8 cellular contexts compared by ENCODE assay signal in the genomic region with DNA sequence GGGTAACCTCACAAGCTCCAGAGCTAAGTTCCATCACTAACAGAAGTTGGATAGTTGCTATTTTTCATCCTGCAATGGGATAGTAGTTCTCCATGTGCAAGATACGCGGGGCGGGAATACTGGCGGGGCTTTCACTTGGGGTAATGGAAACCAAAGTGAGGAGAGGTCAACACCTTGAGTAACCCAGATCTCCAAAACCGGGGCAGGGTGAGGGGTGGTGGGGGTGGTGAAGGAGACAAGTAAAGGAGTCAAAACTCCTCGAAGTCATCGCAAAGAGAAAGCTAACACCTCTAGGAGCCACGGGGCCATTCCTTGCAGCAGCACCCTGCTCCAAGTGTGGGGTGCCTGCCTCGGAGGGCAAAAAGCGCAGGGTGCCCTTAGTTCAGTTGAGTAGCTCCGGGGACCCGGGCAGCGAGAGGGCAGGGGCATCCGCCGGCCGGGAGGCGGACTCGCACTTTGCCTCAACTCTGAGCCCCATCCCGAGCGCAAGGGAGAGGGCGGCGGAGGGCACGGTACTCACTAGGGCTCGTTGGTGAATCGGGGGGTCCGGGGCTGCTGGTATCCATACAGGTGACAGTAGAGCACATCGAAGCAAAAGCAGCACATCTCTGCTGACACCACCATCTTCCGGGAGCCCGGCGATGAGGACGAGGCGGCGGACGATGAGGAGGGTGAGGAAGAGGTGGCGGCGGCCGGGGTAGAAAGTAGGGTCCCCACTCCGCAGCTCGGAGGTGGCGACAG. TPM values are rescaled to one million over a fixed set of nuclear protein-coding genes. Genes with fewer than 3 reads are reported as not detected.
DNase-seq lines count a peak whose midpoint lies in the region; ATAC-seq and TF ChIP-seq lines count a peak whose summit lies in the region.

No MANE protein-coding gene starts in this region.

- peak overlapping the region; percentile 91 for H3K56ac ChIP-seq in mesendoderm (ENCODE audit: low read length)

- no CpG with 5 or more reads among the region's 40 CpGs for WGBS in mesendoderm (ENCODE audit: extremely low coverage, insufficient coverage, low lambda C conversion rate)

- H3K27ac ChIP-seq in C4-2B (peak overlapping the region; percentile 91), HL-60 (replicated peaks) (peak overlapping the region; percentile 90), duodenal mucosa (ENCODE audit: low read depth, low read length) (peak overlapping the region; percentile 62), mesendoderm (ENCODE audit: low read depth, low read length) (no peak overlapping the region)

- no peaks in the 10 kb centered on the region for H3K9me3 ChIP-seq in duodenal mucosa (ENCODE audit: control insufficient read depth in 1 of 2, low read length in 2 of 2)

- H3K27me3 ChIP-seq in HL-60 (ENCODE audit: insufficient read depth, poor library complexity, severe bottlenecking) = no peaks in the 10 kb centered on the region
- no peaks in the 10 kb centered on the region for H3K27me3 ChIP-seq in duodenal mucosa (ENCODE audit: control insufficient read depth in 1 of 2, insufficient read depth in 2 of 2, low read length in 2 of 2)
- H3K27me3 ChIP-seq in mesendoderm (ENCODE audit: insufficient read depth, low read length, poor library complexity) = no peaks in the 10 kb centered on the region

- TF ChIP-seq CTCF in C4-2B (conservative IDR thresholded peaks at IDR 0.05) = no peak
- no peak for TF ChIP-seq CTCF in HL-60 (IDR thresholded peaks at IDR 0.05; ENCODE audit: insufficient read depth, low read length)

- H3K9ac ChIP-seq in duodenal mucosa (ENCODE audit: low read depth in 1 of 2, low read length in 2 of 2) (peak overlapping the region; percentile 66 to 72), mesendoderm (ENCODE audit: low read length) (peak overlapping the region; percentile 86)

- H3K4me1 Mint-ChIP-seq in stimulated activated effector memory CD8-positive, alpha-beta T cell treated with anti-CD3 and anti-CD28 coated beads, Interleukin-12 subunit alpha, Interleukin-12 subunit beta, amount 100 ng/mL, for 72 hours = peaks cover 7% of the 10 kb centered on the region

- no peaks in the 10 kb centered on the region for H3K36me3 ChIP-seq in duodenal mucosa (ENCODE audit: control insufficient read depth in 1 of 2, insufficient read depth in 2 of 2, low read length in 2 of 2)
- H3K36me3 ChIP-seq in mesendoderm (ENCODE audit: control insufficient read depth, insufficient read depth, low read length) = no peaks in the 10 kb centered on the region

- H3K4ac ChIP-seq in mesendoderm (ENCODE audit: low read depth, low read length) = no peak overlapping the region

- H3K4me3 ChIP-seq in HL-60 (replicated peaks; ENCODE audit: insufficient read depth, low read length) (peak overlapping the region; percentile 79), duodenal mucosa (ENCODE audit: low read depth in 1 of 2, low read length in 2 of 2) (peak overlapping the region; percentile 81 to 85), mesendoderm (ENCODE audit: low read length) (peak overlapping the region; percentile 70)

- peak overlapping the region; percentile 64 for H3K18ac ChIP-seq in mesendoderm (ENCODE audit: low read length)

- peak; percentile 24 for ATAC-seq in GM19438 (IDR thresholded peaks at IDR 0.05; ENCODE audit: low read depth, unreplicated experiment)
- ATAC-seq in stimulated activated effector memory CD8-positive, alpha-beta T cell treated with anti-CD3 and anti-CD28 coated beads, Interleukin-12 subunit alpha, Interleukin-12 subunit beta, amount 100 ng/mL, for 72 hours = peak; percentile 53

- H3K4me2 ChIP-seq in mesendoderm (ENCODE audit: low read length) = peak overlapping the region; percentile 38

- H2AK5ac ChIP-seq in mesendoderm (ENCODE audit: low read length) = no peak overlapping the region

- no peak overlapping the region for H3K23ac ChIP-seq in mesendoderm (ENCODE audit: low read length)

- no peak overlapping the region for H2BK5ac ChIP-seq in mesendoderm (ENCODE audit: low read length)

- no peaks in the 10 kb centered on the region for H3K9me3 Mint-ChIP-seq in stimulated activated effector memory CD8-positive, alpha-beta T cell treated with anti-CD3 and anti-CD28 coated beads, Interleukin-12 subunit alpha, Interleukin-12 subunit beta, amount 100 ng/mL, for 72 hours

- no peaks in the 10 kb centered on the region for H3K79me1 ChIP-seq in mesendoderm (ENCODE audit: low read length)

- H4K8ac ChIP-seq in mesendoderm (ENCODE audit: low read depth, low read length) = no peak overlapping the region

- H3K4me1 ChIP-seq in duodenal mucosa (ENCODE audit: control insufficient read depth in 1 of 2, insufficient read depth in 2 of 2, low read length in 2 of 2) = no peaks in the 10 kb centered on the region
- H3K4me1 ChIP-seq in mesendoderm (ENCODE audit: control insufficient read depth, low read depth, low read length) = no peaks in the 10 kb centered on the region

- peak overlapping the region; percentile 96 for H3K27ac Mint-ChIP-seq in stimulated activated effector memory CD8-positive, alpha-beta T cell treated with anti-CD3 and anti-CD28 coated beads, Interleukin-12 subunit alpha, Interleukin-12 subunit beta, amount 100 ng/mL, for 72 hours

- DNase-seq in HL-60 (ENCODE audit: low read depth in 1 of 2, low spot score in 1 of 2) (peak in 1 of 2 experiments; percentile 3), mesendoderm (peak; percentile 16), dedifferentiated amniotic fluid mesenchymal stem cell (ENCODE audit: extremely low spot score) (no peak)
- DNase-seq in activated CD4-positive, alpha-beta T cell treated with anti-CD3 and anti-CD28 coated beads for 48 hours = peak; percentile 35
- peak; percentile 10 to 63 for DNase-seq in stimulated activated effector memory CD8-positive, alpha-beta T cell treated with anti-CD3 and anti-CD28 coated beads, Interleukin-12 subunit alpha, Interleukin-12 subunit beta, amount 100 ng/mL, for 72 hours (ENCODE audit: low spot score in 2 of 2)

- peak overlapping the region; percentile 85 for H3K4me3 Mint-ChIP-seq in stimulated activated effector memory CD8-positive, alpha-beta T cell treated with anti-CD3 and anti-CD28 coated beads, Interleukin-12 subunit alpha, Interleukin-12 subunit beta, amount 100 ng/mL, for 72 hours

- no peaks in the 10 kb centered on the region for H3K79me2 ChIP-seq in mesendoderm (ENCODE audit: control insufficient read depth, insufficient read depth, low read length)

- no peak overlapping the region for H2BK15ac ChIP-seq in mesendoderm (replicated peaks; ENCODE audit: low read depth)

- H4K5ac ChIP-seq in mesendoderm (ENCODE audit: low read length) = no peak overlapping the region

- no peak overlapping the region for H2BK120ac ChIP-seq in mesendoderm (ENCODE audit: low read depth, low read length)

- peaks cover 9% of the 10 kb centered on the region for H3K36me3 Mint-ChIP-seq in stimulated activated effector memory CD8-positive, alpha-beta T cell treated with anti-CD3 and anti-CD28 coated beads, Interleukin-12 subunit alpha, Interleukin-12 subunit beta, amount 100 ng/mL, for 72 hours

RNA-seq across cellular contexts. Expression of gene AMMECR1, which starts 0.6 kb away (rescaled TPM):
- 12.8 TPM for polyA plus RNA-seq in mesendoderm (2013, experiment 1 of 2)
- polyA plus RNA-seq in mesendoderm (2013, experiment 2 of 2) = 13.0 TPM

RNA-seq across cellular contexts. Expression of gene RTL9, which starts 41.4 kb away (rescaled TPM):
- polyA plus RNA-seq in mesendoderm (2013, experiment 1 of 2) = 0.04 TPM
- 0.04 TPM for polyA plus RNA-seq in mesendoderm (2013, experiment 2 of 2)
